1 cellular context compared by ENCODE assay signal in genomic region chr16:2388875-2389433, GRCh38.
A peak's percentile ranks its signal among the peaks of the same experiment; 100 is the strongest.
TF ChIP-seq lines count a peak whose summit lies in the region.

No MANE protein-coding gene starts in this region.

TF ChIP-seq in HepG2, 621 proteins besides CTCF, POLR2A, EP300 and RAD21 (continued from another document and continues in another):
- TF ChIP-seq ZNF609 (CRISPR knock-in tag; IDR thresholded peaks at IDR 0.05; ENCODE audit: borderline replicate concordance) (peak; percentile 93), MBNL3 (CRISPR knock-in tag; conservative IDR thresholded peaks at IDR 0.05) (no peak), GATA4 (IDR thresholded peaks at IDR 0.05; ENCODE audit: borderline replicate concordance, low read depth) (no peak), SP2 (CRISPR knock-in tag; IDR thresholded peaks at IDR 0.05) (no peak), TFAP4 (IDR thresholded peaks at IDR 0.05; ENCODE audit: borderline replicate concordance, low read depth) (peak; percentile 100), ZNF776 (CRISPR knock-in tag; IDR thresholded peaks at IDR 0.05) (no peak), ZNF788 (CRISPR knock-in tag; IDR thresholded peaks at IDR 0.05; ENCODE audit: borderline replicate concordance) (peak; percentile 92), ZNF33B (CRISPR knock-in tag; IDR thresholded peaks at IDR 0.05) (no peak), ZNF75D (CRISPR knock-in tag; IDR thresholded peaks at IDR 0.05; ENCODE audit: borderline replicate concordance) (no peak), ZBTB33 (CRISPR knock-in tag; IDR thresholded peaks at IDR 0.05) (peak; percentile 21; the same call in 1 of the 2 replicates), FOXP1 (IDR thresholded peaks at IDR 0.05) (peak; percentile 43; the same call in 1 of the 2 replicates), FOXP1 (CRISPR knock-in tag; IDR thresholded peaks at IDR 0.05) (peak; percentile 68), MTF1 (CRISPR knock-in tag; IDR thresholded peaks at IDR 0.05) (no peak), TEAD2 (CRISPR knock-in tag; IDR thresholded peaks at IDR 0.05) (no peak), TARDBP (CRISPR knock-in tag; IDR thresholded peaks at IDR 0.05) (peak; percentile 79), NR1H2 (CRISPR knock-in tag; IDR thresholded peaks at IDR 0.05; ENCODE audit: borderline replicate concordance, low read depth) (no peak), GMEB2 (CRISPR knock-in tag; IDR thresholded peaks at IDR 0.05; ENCODE audit: low read depth) (no peak), HNRNPUL1 (IDR thresholded peaks at IDR 0.05; ENCODE audit: low read depth, low read length) (no peak), ZNF615 (CRISPR knock-in tag; IDR thresholded peaks at IDR 0.05; ENCODE audit: borderline replicate concordance) (no peak), GZF1 (CRISPR knock-in tag; IDR thresholded peaks at IDR 0.05) (no peak), ZNF296 (CRISPR knock-in tag; conservative IDR thresholded peaks at IDR 0.05) (no peak), KMT2A (CRISPR knock-in tag; IDR thresholded peaks at IDR 0.05) (no peak), ZNF501 (CRISPR knock-in tag; IDR thresholded peaks at IDR 0.05) (peak; percentile 72), THRA (CRISPR knock-in tag; IDR thresholded peaks at IDR 0.05; ENCODE audit: borderline replicate concordance) (no peak), ZHX1 (CRISPR knock-in tag; IDR thresholded peaks at IDR 0.05; ENCODE audit: low read depth) (no peak), KLF13 (CRISPR knock-in tag; IDR thresholded peaks at IDR 0.05) (no peak), SNAPC5 (CRISPR knock-in tag; IDR thresholded peaks at IDR 0.05; ENCODE audit: borderline replicate concordance) (no peak), ZNF30 (CRISPR knock-in tag; IDR thresholded peaks at IDR 0.05) (no peak), ZNF547 (CRISPR knock-in tag; IDR thresholded peaks at IDR 0.05) (no peak), ZHX2 (IDR thresholded peaks at IDR 0.05; ENCODE audit: low read depth) (peak; percentile 54; the same call in 1 of the 2 replicates), ZHX2 (CRISPR knock-in tag; IDR thresholded peaks at IDR 0.05; ENCODE audit: borderline replicate concordance) (no peak), HBP1 (CRISPR knock-in tag; IDR thresholded peaks at IDR 0.05; ENCODE audit: low read depth) (no peak), SOX13 (IDR thresholded peaks at IDR 0.05) (peak; percentile 61; the same call in 1 of the 2 replicates), SOX13 (CRISPR knock-in tag; conservative IDR thresholded peaks at IDR 0.05 in 1 of 2, IDR thresholded peaks at IDR 0.05 in 1 of 2) (0 out of 4 replicates have a peak, but pooled peaks of 1 of the 2 experiments have one; percentile 28), ETV5 (CRISPR knock-in tag; IDR thresholded peaks at IDR 0.05; ENCODE audit: borderline replicate concordance) (no peak), ZNF552 (CRISPR knock-in tag; IDR thresholded peaks at IDR 0.05; ENCODE audit: borderline replicate concordance) (peak; percentile 68; the same call in 1 of the 2 replicates), PITX1 (CRISPR knock-in tag; IDR thresholded peaks at IDR 0.05) (peak; percentile 66; the same call in 1 of the 2 replicates), ZNF431 (CRISPR knock-in tag; IDR thresholded peaks at IDR 0.05; ENCODE audit: borderline replicate concordance, low read depth) (0 out of 2 replicates have a peak, but pooled peaks have one; percentile 29), DPF2 (CRISPR knock-in tag; IDR thresholded peaks at IDR 0.05; ENCODE audit: borderline replicate concordance, low read depth) (peak; percentile 85)
